Comparison of ENCODE assay signal across 9 cellular contexts in genomic region chr6:85404497-85405174, GRCh38. TPM values are rescaled to one million over a fixed set of nuclear protein-coding genes. Genes with fewer than 3 reads are reported as not detected.
DNase-seq lines count a peak whose midpoint lies in the region; ATAC-seq, FAIRE-seq and TF ChIP-seq lines count a peak whose summit lies in the region.
"Had no signal": no experiment of that assay in that cellular context is flagged by ENCODE, and none has a peak within 500 bp of the region (broad histone marks: within the 10 kb centered on the region; RNA-seq: fewer than 3 reads in every experiment).

No MANE protein-coding gene starts in this region.

- H3K79me2 ChIP-seq in astrocyte (ENCODE audit: insufficient read depth, low read length): no peaks in the 10 kb centered on the region

- TF ChIP-seq CTCF in Caco-2 (IDR thresholded peaks at IDR 0.05; ENCODE audit: insufficient read depth in 1 of 2, low read depth in 1 of 2, low read length in 1 of 2, severe bottlenecking in 1 of 2, unreplicated experiment in 1 of 2) (no peak), astrocyte (IDR thresholded peaks at IDR 0.05; ENCODE audit: insufficient read depth, low read depth, low read length) (no peak)

- H3K36me3 ChIP-seq in Caco-2 (ENCODE audit: control insufficient read depth, insufficient read depth, low read length): no peaks in the 10 kb centered on the region
- no peaks in the 10 kb centered on the region for H3K36me3 ChIP-seq in astrocyte (ENCODE audit: insufficient read depth, low read length)
- H3K36me3 ChIP-seq in mucosa of rectum (ENCODE audit: control insufficient read depth in 2 of 2, insufficient read depth in 2 of 2, low read length in 2 of 2): no peaks in the 10 kb centered on the region

- BruUV-seq in Caco-2 (replicated peaks; lab: Mats Ljungman, UMichigan): TSS peak; percentile 90

- no peak for FAIRE-seq in astrocyte (lab: Jason Lieb, UNC)

- H3K9ac ChIP-seq in astrocyte (ENCODE audit: low read length): peak overlapping the region; percentile 81
- H3K9ac ChIP-seq in mucosa of rectum (ENCODE audit: low read depth in 1 of 2, low read length in 2 of 2): peak overlapping the region; percentile 35 to 51

- peak overlapping the region; percentile 95 for H3K27ac Mint-ChIP-seq in Caco-2 (ENCODE audit: unreplicated experiment)
- peak overlapping the region; percentile 96 for H3K27ac Mint-ChIP-seq in astrocyte (ENCODE audit: unreplicated experiment)
- H3K27ac Mint-ChIP-seq in activated naive CD4-positive, alpha-beta T cell treated with anti-CD3 and anti-CD28 coated beads for 36 hours: no peak overlapping the region

- H3K36me3 Mint-ChIP-seq in Caco-2 (ENCODE audit: insufficient read depth, unreplicated experiment): no peaks in the 10 kb centered on the region
- H3K36me3 Mint-ChIP-seq in astrocyte (ENCODE audit: low read depth, unreplicated experiment): no peaks in the 10 kb centered on the region
- H3K36me3 Mint-ChIP-seq in activated naive CD4-positive, alpha-beta T cell treated with anti-CD3 and anti-CD28 coated beads for 36 hours (ENCODE audit: low read depth): no peaks in the 10 kb centered on the region

- H3K4me2 ChIP-seq in astrocyte (ENCODE audit: low read length): peak overlapping the region; percentile 78

- peaks cover 11% of the 10 kb centered on the region for H3K9me3 Mint-ChIP-seq in Caco-2 (ENCODE audit: unreplicated experiment)
- no peaks in the 10 kb centered on the region for H3K9me3 Mint-ChIP-seq in astrocyte (ENCODE audit: unreplicated experiment)
- no peaks in the 10 kb centered on the region for H3K9me3 Mint-ChIP-seq in activated naive CD4-positive, alpha-beta T cell treated with anti-CD3 and anti-CD28 coated beads for 36 hours

- no peak overlapping the region for H2AFZ ChIP-seq in astrocyte (ENCODE audit: low read depth, low read length)

- intact Hi-C loops in Caco-2 (cut with micrococcal nuclease; ENCODE audit: unreplicated experiment): loop anchor here (1.0 to 5.0 kb wide), 4 partner anchors 14 to 78 kb away; partner anchors contain the start of gene NT5E
- intact Hi-C loops in activated naive CD4-positive, alpha-beta T cell treated with anti-CD3 and anti-CD28 coated beads for 36 hours (cut with micrococcal nuclease): no loop called here

- H3K4me3 ChIP-seq in Caco-2 (ENCODE audit: low read depth, low read length) (no peak overlapping the region), astrocyte (ENCODE audit: insufficient read depth, low read depth, low read length) (peak overlapping the region; percentile 50), mucosa of rectum (ENCODE audit: low read length in 2 of 2) (peak overlapping the region; percentile 48 to 51)

- DNase-seq in Caco-2: peak in 1 of 2 experiments; percentile 17
- DNase-seq in astrocyte (ENCODE audit: low read depth): peak; percentile 93
- DNase-seq in DMS153 treated with DMSO at 0.1 percent for 48 hours (lab: John Stamatoyannopoulos, UW; ENCODE audit: unreplicated experiment): no peak
- no peak for DNase-seq in activated naive CD4-positive, alpha-beta T cell treated with anti-CD3 and anti-CD28 coated beads for 36 hours
- no peak for DNase-seq in stimulated activated CD4-positive, alpha-beta T cell treated with anti-CD3 and anti-CD28 coated beads, Interleukin-12 subunit alpha, Interleukin-12 subunit beta, amount 100 ng/mL, for 4 hours
- DNase-seq in DMS114 treated with DMSO at 0.1 percent for 48 hours (lab: John Stamatoyannopoulos, UW; ENCODE audit: unreplicated experiment): no peak
- DNase-seq: activated gamma-delta T cell treated with Interleukin-2 at 50 U/mL for 16 hours had no signal

- H3K4me1 Mint-ChIP-seq in Caco-2 (ENCODE audit: low read depth, unreplicated experiment) (peaks cover 47% of the 10 kb centered on the region), astrocyte (ENCODE audit: low read depth, unreplicated experiment) (peaks cover 61% of the 10 kb centered on the region)
- peaks cover 17% of the 10 kb centered on the region for H3K4me1 Mint-ChIP-seq in activated naive CD4-positive, alpha-beta T cell treated with anti-CD3 and anti-CD28 coated beads for 36 hours (ENCODE audit: low read depth)

- H3K27me3 Mint-ChIP-seq in Caco-2 (ENCODE audit: insufficient read depth, unreplicated experiment) (no peaks in the 10 kb centered on the region), astrocyte (ENCODE audit: low read depth, unreplicated experiment) (no peaks in the 10 kb centered on the region)
- H3K27me3 Mint-ChIP-seq in activated naive CD4-positive, alpha-beta T cell treated with anti-CD3 and anti-CD28 coated beads for 36 hours (ENCODE audit: low read depth): peaks cover 1% of the 10 kb centered on the region

- H4K20me1 ChIP-seq in astrocyte (ENCODE audit: insufficient read depth, low read length): no peaks in the 10 kb centered on the region

- peak overlapping the region; percentile 68 for H3K4me3 Mint-ChIP-seq in Caco-2 (ENCODE audit: unreplicated experiment)
- H3K4me3 Mint-ChIP-seq in astrocyte (ENCODE audit: unreplicated experiment): peak overlapping the region; percentile 4
- H3K4me3 Mint-ChIP-seq in activated naive CD4-positive, alpha-beta T cell treated with anti-CD3 and anti-CD28 coated beads for 36 hours: no peak overlapping the region

- no peaks in the 10 kb centered on the region for H3K27me3 ChIP-seq in Caco-2 (replicated peaks; ENCODE audit: control insufficient read depth, insufficient read depth, low read length)
- H3K27me3 ChIP-seq in astrocyte (ENCODE audit: insufficient read depth, low read length): no peaks in the 10 kb centered on the region
- no peaks in the 10 kb centered on the region for H3K27me3 ChIP-seq in mucosa of rectum (ENCODE audit: control insufficient read depth in 2 of 2, insufficient read depth in 2 of 2, low read length in 2 of 2)

- CTCF ChIA-PET in Caco-2 (lab: Charles Lee): interaction anchor here (1.0 to 1.6 kb wide), 2 partner anchors 50 to 78 kb away, joined by 3 to 12 read pairs; no protein-coding TSS in a partner anchor
- CTCF ChIA-PET in activated naive CD4-positive, alpha-beta T cell treated with anti-CD3 and anti-CD28 coated beads for 36 hours (lab: Charles Lee): interaction anchor here (0.5 to 0.6 kb wide), 2 partner anchors 42 to 133 kb away, joined by 3 read pairs; no protein-coding TSS in a partner anchor

- POLR2A ChIA-PET in Caco-2 (lab: Charles Lee): interaction anchor here (0.5 to 0.6 kb wide), 3 partner anchors 43 to 60 kb away, joined by 3 to 4 read pairs (median 3); no protein-coding TSS in a partner anchor

- ATAC-seq in HG03108 (IDR thresholded peaks at IDR 0.05; ENCODE audit: unreplicated experiment): peak; percentile 10

- H3K9me3 ChIP-seq in Caco-2 (no peaks in the 10 kb centered on the region), astrocyte (ENCODE audit: insufficient read depth, low read depth, low read length) (no peaks in the 10 kb centered on the region), mucosa of rectum (ENCODE audit: control insufficient read depth in 2 of 2, low read length in 2 of 2) (no peaks in the 10 kb centered on the region)

- H3K4me1 ChIP-seq in Caco-2: peaks cover 54% of the 10 kb centered on the region
- peaks cover 56% of the 10 kb centered on the region for H3K4me1 ChIP-seq in astrocyte (ENCODE audit: insufficient read depth, low read length)
- peaks cover 24 to 51% of the 10 kb centered on the region in 2 donors for H3K4me1 ChIP-seq in mucosa of rectum (ENCODE audit: control insufficient read depth in 2 of 2, insufficient read depth in 2 of 2, low read length in 2 of 2)

- peak overlapping the region; percentile 96 for H3K27ac ChIP-seq in astrocyte (ENCODE audit: low read depth, low read length)
- peak overlapping the region; percentile 85 to 90 for H3K27ac ChIP-seq in mucosa of rectum (ENCODE audit: low read depth in 2 of 2, low read length in 2 of 2)

RNA-seq across cellular contexts. Expression of gene NT5E, which starts 45.2 kb away (rescaled TPM):
- total RNA-seq in Caco-2 (2022) (1.0 and 1.5 TPM in 2 replicates), astrocyte (76.1 and 77.4 TPM in 2 replicates)
- total RNA-seq in activated naive CD4-positive, alpha-beta T cell treated with anti-CD3 and anti-CD28 coated beads for 36 hours: 1 to 10 TPM in 1 of 2 experiments, under 1 TPM in 1; 0.55 to 1.4 TPM

Comparison
In these comparisons a context has a peak if more than half of its experiments do, and no peak if none do; other contexts are left out.
1. RNA of gene NT5E, which starts 45.2 kb away (total RNA-seq): 76.1 to 77.4 TPM in astrocyte; 0.55 to 1.4 TPM in activated naive CD4-positive, alpha-beta T cell treated with anti-CD3 and anti-CD28 coated beads for 36 hours and 1.0 to 1.5 TPM in Caco-2; every median in the first group is over 10 times any median in the second.